In the genomic region with DNA sequence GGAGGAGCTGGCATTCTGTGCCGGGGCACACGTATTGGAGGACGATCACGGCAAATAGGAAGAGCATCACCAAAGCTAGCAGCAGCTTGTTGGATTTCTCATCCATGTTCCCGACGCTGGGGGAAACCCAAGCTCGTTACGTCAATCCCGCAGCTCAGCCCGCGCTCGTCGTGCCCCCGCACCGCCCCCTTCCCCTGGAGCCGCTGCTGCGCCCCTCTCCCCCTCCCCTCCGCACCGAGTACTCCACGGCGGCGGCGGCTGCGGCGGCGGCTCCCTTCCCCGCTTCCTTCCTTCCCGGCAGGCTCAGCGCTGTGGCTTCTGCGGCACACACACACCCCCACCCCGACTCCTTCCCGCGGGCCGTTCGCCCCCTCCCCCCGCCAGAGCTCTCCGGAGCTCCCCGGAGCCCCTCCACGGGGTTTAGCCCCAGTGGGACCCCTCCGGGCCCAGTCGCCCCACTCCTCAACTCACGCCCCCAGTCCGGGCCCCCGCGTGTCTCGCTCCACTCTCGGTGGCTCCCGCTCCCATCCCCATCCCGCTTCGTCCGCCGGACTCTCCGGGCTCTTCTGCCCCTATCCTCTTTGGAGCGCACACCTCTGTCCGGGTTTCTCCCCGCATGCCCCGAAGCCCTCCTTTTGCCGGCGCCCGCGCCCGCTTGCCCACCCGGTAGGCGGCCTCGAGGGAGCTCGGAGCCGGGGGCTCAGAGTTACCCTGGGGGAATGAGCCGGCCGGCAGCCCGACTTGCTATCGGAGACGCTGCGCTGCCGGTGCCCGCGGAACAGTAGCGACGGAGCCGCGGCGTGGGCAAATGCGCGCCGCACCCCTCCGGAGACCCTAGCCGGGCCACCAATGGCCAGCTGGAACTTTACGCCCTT, we compare ENCODE assay signal across 9 cellular contexts. TPM values are rescaled to one million over a fixed set of nuclear protein-coding genes. Genes with fewer than 3 reads are reported as not detected.
DNase-seq lines count a peak whose midpoint lies in the region; ATAC-seq and TF ChIP-seq lines count a peak whose summit lies in the region.
"Had no signal": no experiment of that assay in that cellular context is flagged by ENCODE, and none has a peak within 500 bp of the region (broad histone marks: within the 10 kb centered on the region; RNA-seq: fewer than 3 reads in every experiment).

No MANE protein-coding gene starts in this region.

- H3K27ac Mint-ChIP-seq in activated CD8-positive, alpha-beta T cell treated with anti-CD3 and anti-CD28 coated beads for 36 hours = no peak overlapping the region

- H3K27me3 ChIP-seq in right cardiac atrium (ENCODE audit: control insufficient read depth, insufficient read depth) (no peaks in the 10 kb centered on the region), skeletal muscle satellite cell (ENCODE audit: control insufficient read depth, insufficient read depth, low read length) (peaks cover 52% of the 10 kb centered on the region)

- H3K36me3 ChIP-seq in skeletal muscle satellite cell (ENCODE audit: insufficient read depth, low read length) = no peaks in the 10 kb centered on the region

- H3K4me3 ChIP-seq in right cardiac atrium (ENCODE audit: low read length) (peak overlapping the region; percentile 73), skeletal muscle satellite cell (ENCODE audit: low read length) (peak overlapping the region; percentile 34)

- POLR2A ChIA-PET in activated CD8-positive, alpha-beta T cell treated with anti-CD3 and anti-CD28 coated beads for 36 hours (lab: Charles Lee) = interaction anchor here (0.5 kb wide), 1 partner anchor 216 kb away, joined by 3 read pairs; no protein-coding TSS in a partner anchor

- TF ChIP-seq CTCF in activated CD8-positive, alpha-beta T cell treated with anti-CD3 and anti-CD28 coated beads for 36 hours (IDR thresholded peaks at IDR 0.05) = no peak

- H3K9ac ChIP-seq in skeletal muscle satellite cell (ENCODE audit: low read depth, low read length) = no peak overlapping the region

- peaks cover 9% of the 10 kb centered on the region for H3K4me1 Mint-ChIP-seq in activated CD8-positive, alpha-beta T cell treated with anti-CD3 and anti-CD28 coated beads for 36 hours (ENCODE audit: low read depth)

- DNase-seq in DMS 273 (lab: John Stamatoyannopoulos, UW; ENCODE audit: unreplicated experiment) = peak; percentile 70
- DNase-seq in DMS 273 treated with DMSO at 0.1 percent for 48 hours (lab: John Stamatoyannopoulos, UW) = no peak
- DNase-seq in activated CD8-positive, alpha-beta T cell treated with anti-CD3 and anti-CD28 coated beads for 36 hours = peak; percentile 9
- DNase-seq in right cardiac atrium = peak in 2 of 3 donors; percentile 45 to 61
- no peak for DNase-seq in AG08396 (ENCODE audit: low spot score)
- no peak for DNase-seq in 8988T

- no peak for ATAC-seq in activated CD8-positive, alpha-beta T cell treated with anti-CD3 and anti-CD28 coated beads for 36 hours
- ATAC-seq in right cardiac atrium = peak in 1 of 2 donors; percentile 29
- no peak for ATAC-seq in HG02623 (IDR thresholded peaks at IDR 0.05; ENCODE audit: unreplicated experiment)

- peak overlapping the region; percentile 63 for H3K4me2 ChIP-seq in skeletal muscle satellite cell (ENCODE audit: low read length)

- intact Hi-C loops in activated CD8-positive, alpha-beta T cell treated with anti-CD3 and anti-CD28 coated beads for 36 hours (cut with micrococcal nuclease) = no loop called here
- intact Hi-C loops in right cardiac atrium (cut with DNase I) = no loop called here

- H3K9me3 Mint-ChIP-seq in activated CD8-positive, alpha-beta T cell treated with anti-CD3 and anti-CD28 coated beads for 36 hours = no peaks in the 10 kb centered on the region

- peak overlapping the region; percentile 59 for H3K4me3 Mint-ChIP-seq in activated CD8-positive, alpha-beta T cell treated with anti-CD3 and anti-CD28 coated beads for 36 hours

- 1% methylated on average over 81 of the region's 87 CpGs for WGBS in right cardiac atrium

- no peaks in the 10 kb centered on the region for H3K36me3 Mint-ChIP-seq in activated CD8-positive, alpha-beta T cell treated with anti-CD3 and anti-CD28 coated beads for 36 hours (ENCODE audit: low read depth)

- H3K4me1 ChIP-seq in right cardiac atrium (ENCODE audit: control insufficient read depth, insufficient read depth, low read length) (peaks cover 4% of the 10 kb centered on the region), skeletal muscle satellite cell (ENCODE audit: control insufficient read depth, insufficient read depth, low read length) (peaks cover 6% of the 10 kb centered on the region)

- CTCF ChIA-PET in activated CD8-positive, alpha-beta T cell treated with anti-CD3 and anti-CD28 coated beads for 36 hours (lab: Charles Lee) = no interaction called here

- peaks cover 39% of the 10 kb centered on the region for H3K27me3 Mint-ChIP-seq in activated CD8-positive, alpha-beta T cell treated with anti-CD3 and anti-CD28 coated beads for 36 hours

- H3K27ac ChIP-seq in right cardiac atrium (ENCODE audit: low read length) = no peak overlapping the region
- H3K27ac ChIP-seq: 22Rv1 had no signal

- H3K9me3 ChIP-seq in right cardiac atrium (ENCODE audit: control insufficient read depth, low read length) (no peaks in the 10 kb centered on the region), skeletal muscle satellite cell (replicated peaks; ENCODE audit: low read length) (no peaks in the 10 kb centered on the region)

RNA-seq across cellular contexts. Expression of a gene that starts 1.0 kb away (rescaled TPM):
- total RNA-seq in activated CD8-positive, alpha-beta T cell treated with anti-CD3 and anti-CD28 coated beads for 36 hours = under 1 TPM; 0.14 to 0.47 TPM
- total RNA-seq in right cardiac atrium = 1 to 10 TPM in 1 of 4 donors, under 1 TPM in 2, not detected in 1; 0.09 to 1.1 (median 0.14) TPM
- polyA plus RNA-seq in right cardiac atrium = 0.23 TPM
- total RNA-seq in skeletal muscle satellite cell (2012; rRNA removed) = under 0.01 and 2.8 TPM in 2 replicates

Comparison
In these comparisons a context has a peak if more than half of its experiments do, and no peak if none do; other contexts are left out.
1. DNase-seq: peak in DMS 273 (single experiment), activated CD8-positive, alpha-beta T cell treated with anti-CD3 and anti-CD28 coated beads for 36 hours (single experiment) and right cardiac atrium (2 of 3); none in DMS 273 treated with DMSO at 0.1 percent for 48 hours (single experiment), AG08396 (single experiment) and 8988T (single experiment).